In the genomic region with DNA sequence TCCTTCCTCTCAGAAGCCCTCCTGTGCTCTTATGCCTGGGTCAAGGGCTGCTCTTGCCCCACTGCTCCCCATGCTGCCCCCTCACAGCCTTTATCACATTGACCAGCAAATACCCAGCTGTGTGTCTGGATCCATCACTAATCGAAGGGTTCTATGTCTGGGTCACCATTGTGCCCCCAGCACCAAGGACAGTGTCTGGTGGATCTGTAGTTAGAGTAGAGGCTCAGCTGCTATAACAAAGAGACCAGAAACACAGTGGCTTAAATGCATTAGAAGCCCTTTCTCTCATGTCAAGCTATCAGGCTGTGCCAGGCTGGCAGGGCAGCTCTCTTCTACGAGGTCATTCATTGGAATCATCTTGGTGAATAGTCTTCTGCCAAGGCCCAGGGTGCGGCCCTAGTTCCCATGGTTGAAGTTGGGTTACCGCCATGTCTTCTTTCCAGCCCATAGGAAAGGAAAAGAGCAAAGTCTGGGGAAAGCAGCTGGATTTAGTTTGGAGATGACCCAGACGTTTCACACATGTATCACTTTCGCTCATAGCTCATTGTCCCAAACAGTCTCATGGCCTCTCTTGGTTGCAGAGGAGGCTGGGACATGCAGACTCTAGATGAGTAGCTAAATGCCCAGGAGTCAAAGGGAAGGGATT, we compare ENCODE assay signal across 2 cellular contexts.
TF ChIP-seq lines count a peak whose summit lies in the region.

No MANE protein-coding gene starts in this region.

TF ChIP-seq in HCT116, 20 proteins besides CTCF, POLR2A, EP300 and RAD21:
- TF ChIP-seq, protein P1, sequence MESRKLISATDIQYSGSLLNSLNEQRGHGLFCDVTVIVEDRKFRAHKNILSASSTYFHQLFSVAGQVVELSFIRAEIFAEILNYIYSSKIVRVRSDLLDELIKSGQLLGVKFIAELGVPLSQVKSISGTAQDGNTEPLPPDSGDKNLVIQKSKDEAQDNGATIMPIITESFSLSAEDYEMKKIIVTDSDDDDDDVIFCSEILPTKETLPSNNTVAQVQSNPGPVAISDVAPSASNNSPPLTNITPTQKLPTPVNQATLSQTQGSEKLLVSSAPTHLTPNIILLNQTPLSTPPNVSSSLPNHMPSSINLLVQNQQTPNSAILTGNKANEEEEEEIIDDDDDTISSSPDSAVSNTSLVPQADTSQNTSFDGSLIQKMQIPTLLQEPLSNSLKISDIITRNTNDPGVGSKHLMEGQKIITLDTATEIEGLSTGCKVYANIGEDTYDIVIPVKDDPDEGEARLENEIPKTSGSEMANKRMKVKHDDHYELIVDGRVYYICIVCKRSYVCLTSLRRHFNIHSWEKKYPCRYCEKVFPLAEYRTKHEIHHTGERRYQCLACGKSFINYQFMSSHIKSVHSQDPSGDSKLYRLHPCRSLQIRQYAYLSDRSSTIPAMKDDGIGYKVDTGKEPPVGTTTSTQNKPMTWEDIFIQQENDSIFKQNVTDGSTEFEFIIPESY (IDR thresholded peaks at IDR 0.05; ENCODE audit: extremely low read depth, insufficient replicate concordance, low read length) = no peak
- TF ChIP-seq ZFX (IDR thresholded peaks at IDR 0.05) = no peak
- TF ChIP-seq, protein P2, sequence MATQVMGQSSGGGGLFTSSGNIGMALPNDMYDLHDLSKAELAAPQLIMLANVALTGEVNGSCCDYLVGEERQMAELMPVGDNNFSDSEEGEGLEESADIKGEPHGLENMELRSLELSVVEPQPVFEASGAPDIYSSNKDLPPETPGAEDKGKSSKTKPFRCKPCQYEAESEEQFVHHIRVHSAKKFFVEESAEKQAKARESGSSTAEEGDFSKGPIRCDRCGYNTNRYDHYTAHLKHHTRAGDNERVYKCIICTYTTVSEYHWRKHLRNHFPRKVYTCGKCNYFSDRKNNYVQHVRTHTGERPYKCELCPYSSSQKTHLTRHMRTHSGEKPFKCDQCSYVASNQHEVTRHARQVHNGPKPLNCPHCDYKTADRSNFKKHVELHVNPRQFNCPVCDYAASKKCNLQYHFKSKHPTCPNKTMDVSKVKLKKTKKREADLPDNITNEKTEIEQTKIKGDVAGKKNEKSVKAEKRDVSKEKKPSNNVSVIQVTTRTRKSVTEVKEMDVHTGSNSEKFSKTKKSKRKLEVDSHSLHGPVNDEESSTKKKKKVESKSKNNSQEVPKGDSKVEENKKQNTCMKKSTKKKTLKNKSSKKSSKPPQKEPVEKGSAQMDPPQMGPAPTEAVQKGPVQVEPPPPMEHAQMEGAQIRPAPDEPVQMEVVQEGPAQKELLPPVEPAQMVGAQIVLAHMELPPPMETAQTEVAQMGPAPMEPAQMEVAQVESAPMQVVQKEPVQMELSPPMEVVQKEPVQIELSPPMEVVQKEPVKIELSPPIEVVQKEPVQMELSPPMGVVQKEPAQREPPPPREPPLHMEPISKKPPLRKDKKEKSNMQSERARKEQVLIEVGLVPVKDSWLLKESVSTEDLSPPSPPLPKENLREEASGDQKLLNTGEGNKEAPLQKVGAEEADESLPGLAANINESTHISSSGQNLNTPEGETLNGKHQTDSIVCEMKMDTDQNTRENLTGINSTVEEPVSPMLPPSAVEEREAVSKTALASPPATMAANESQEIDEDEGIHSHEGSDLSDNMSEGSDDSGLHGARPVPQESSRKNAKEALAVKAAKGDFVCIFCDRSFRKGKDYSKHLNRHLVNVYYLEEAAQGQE (IDR thresholded peaks at IDR 0.05; ENCODE audit: low read depth) = peak; percentile 20; the same call in 1 of the 2 replicates
- TF ChIP-seq ZNF274 (IDR thresholded peaks at IDR 0.05; ENCODE audit: low read depth, low read length) = no peak
- no peak for TF ChIP-seq ELF1 (IDR thresholded peaks at IDR 0.05; ENCODE audit: borderline replicate concordance, low read depth)
- no peak for TF ChIP-seq EGR1 (IDR thresholded peaks at IDR 0.05; ENCODE audit: low read depth)
- TF ChIP-seq, protein P3, sequence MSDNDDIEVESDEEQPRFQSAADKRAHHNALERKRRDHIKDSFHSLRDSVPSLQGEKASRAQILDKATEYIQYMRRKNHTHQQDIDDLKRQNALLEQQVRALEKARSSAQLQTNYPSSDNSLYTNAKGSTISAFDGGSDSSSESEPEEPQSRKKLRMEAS (IDR thresholded peaks at IDR 0.05) = no peak

TF ChIP-seq in GM12878, 131 proteins besides CTCF, POLR2A, EP300 and RAD21:
- TF ChIP-seq, protein P2 (IDR thresholded peaks at IDR 0.05; ENCODE audit: low read depth, low read length) = peak; percentile 37; the same call in 1 of the 2 replicates
- TF ChIP-seq, protein P4, sequence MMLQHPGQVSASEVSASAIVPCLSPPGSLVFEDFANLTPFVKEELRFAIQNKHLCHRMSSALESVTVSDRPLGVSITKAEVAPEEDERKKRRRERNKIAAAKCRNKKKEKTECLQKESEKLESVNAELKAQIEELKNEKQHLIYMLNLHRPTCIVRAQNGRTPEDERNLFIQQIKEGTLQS (IDR thresholded peaks at IDR 0.05; ENCODE audit: borderline replicate concordance, extremely low read depth, low read depth, low read length) = no peak
- TF ChIP-seq CBFB (IDR thresholded peaks at IDR 0.05; ENCODE audit: low read depth) (no peak), BRCA1 (IDR thresholded peaks at IDR 0.05; ENCODE audit: low read depth, low read length) (no peak)
